ENCODE assay signal across 1 cellular context in genomic region chr20:47277542-47277872, GRCh38.
TF ChIP-seq lines count a peak whose summit lies in the region.

No MANE protein-coding gene starts in this region.

TF ChIP-seq in HEK293, 187 proteins besides CTCF, POLR2A, EP300 and RAD21 (continued from another document):
- TF ChIP-seq ZXDB (tag by site-specific recombination; IDR thresholded peaks at IDR 0.05), result peak; percentile 18; the same call in 1 of the 2 replicates
- TF ChIP-seq ZNF555 (tag by site-specific recombination; conservative IDR thresholded peaks at IDR 0.05), result peak; percentile 34; the same call in 1 of the 2 replicates
- 0 out of 2 replicates have a peak, but pooled peaks have one; percentile 12 for TF ChIP-seq ZNF654 (tag by site-specific recombination; IDR thresholded peaks at IDR 0.05; ENCODE audit: low read depth)
- peak; percentile 61 for TF ChIP-seq ZNF426 (tag by site-specific recombination; IDR thresholded peaks at IDR 0.05)
- TF ChIP-seq ZNF394 (tag by site-specific recombination; IDR thresholded peaks at IDR 0.05; ENCODE audit: borderline replicate concordance), result peak; percentile 83
- 0 out of 2 replicates have a peak, but pooled peaks have one; percentile 20 for TF ChIP-seq ZNF664 (tag by site-specific recombination; IDR thresholded peaks at IDR 0.05)
- peak; percentile 64; the same call in 1 of the 2 replicates for TF ChIP-seq ZNF518A (tag by site-specific recombination; conservative IDR thresholded peaks at IDR 0.05; ENCODE audit: low read depth)
